ENCODE assay signal across 8 cellular contexts in genomic region chr13:30341815-30342570, GRCh38. TPM values are rescaled to one million over a fixed set of nuclear protein-coding genes. Genes with fewer than 3 reads are reported as not detected.
DNase-seq lines count a peak whose midpoint lies in the region; ATAC-seq and TF ChIP-seq lines count a peak whose summit lies in the region.
"Had no signal": no experiment of that assay in that cellular context is flagged by ENCODE, and none has a peak within 500 bp of the region (broad histone marks: within the 10 kb centered on the region; RNA-seq: fewer than 3 reads in every experiment).

No MANE protein-coding gene starts in this region.

- ATAC-seq in left lung (peak; percentile 91), GM18520 (IDR thresholded peaks at IDR 0.05; ENCODE audit: unreplicated experiment) (no peak)

- 35 to 36% methylated on average over 9 of the region's 9 CpGs for WGBS in tibial nerve, 2 donors

- TF ChIP-seq EP300 in tibial nerve (IDR thresholded peaks at IDR 0.05), result peak in 1 of 2 donors; percentile 77

- TF ChIP-seq CTCF in cardiac fibroblast (IDR thresholded peaks at IDR 0.05; ENCODE audit: low read depth, low read length) (no peak), left lung (IDR thresholded peaks at IDR 0.05) (no peak), tibial nerve (IDR thresholded peaks at IDR 0.05) (no peak)

- H3K36me3 ChIP-seq in left lung (no peaks in the 10 kb centered on the region), tibial nerve (no peaks in the 10 kb centered on the region)
- peaks cover 4% of the 10 kb centered on the region for H3K36me3 ChIP-seq in effector memory CD4-positive, alpha-beta T cell (ENCODE audit: control insufficient read depth, insufficient read depth, low read length)

- H3K4me3 ChIP-seq in cardiac fibroblast (replicated peaks in 1 of 2; ENCODE audit: low read depth in 2 of 2, low read length in 2 of 2), result no peak overlapping the region
- H3K4me3 ChIP-seq in left lung, result no peak overlapping the region
- H3K4me3 ChIP-seq in tibial nerve, result no peak overlapping the region
- H3K4me3 ChIP-seq in effector memory CD4-positive, alpha-beta T cell (ENCODE audit: insufficient read depth, low read depth, low read length, poor library complexity, severe bottlenecking), result no peak overlapping the region

- H3K27ac ChIP-seq in left lung, result peak overlapping the region in 1 of 2 donors; percentile 65
- peak overlapping the region in 1 of 4 donors; percentile 4 for H3K27ac ChIP-seq in tibial nerve
- H3K27ac ChIP-seq in effector memory CD4-positive, alpha-beta T cell (ENCODE audit: insufficient read depth, low read length, poor library complexity, severe bottlenecking), result no peak overlapping the region
- H3K27ac ChIP-seq: HL-60 had no signal

- TF ChIP-seq POLR2A in tibial nerve (IDR thresholded peaks at IDR 0.05), result no peak

- no peaks in the 10 kb centered on the region for H3K9me3 ChIP-seq in left lung
- H3K9me3 ChIP-seq in tibial nerve, result no peaks in the 10 kb centered on the region
- H3K9me3 ChIP-seq in effector memory CD4-positive, alpha-beta T cell (ENCODE audit: control insufficient read depth, low read length), result no peaks in the 10 kb centered on the region

- H3K4me1 ChIP-seq in left lung, result peaks cover 3 to 13% of the 10 kb centered on the region in 2 donors
- peaks cover 0 to 46% (median 19%) of the 10 kb centered on the region in 4 donors for H3K4me1 ChIP-seq in tibial nerve
- peaks cover 21% of the 10 kb centered on the region for H3K4me1 ChIP-seq in effector memory CD4-positive, alpha-beta T cell (ENCODE audit: control insufficient read depth, insufficient read depth, low read length, poor library complexity, severe bottlenecking)

- H3K27me3 ChIP-seq in left lung (no peaks in the 10 kb centered on the region), tibial nerve (no peaks in the 10 kb centered on the region)
- H3K27me3 ChIP-seq in effector memory CD4-positive, alpha-beta T cell (replicated peaks; ENCODE audit: control insufficient read depth, insufficient read depth, low read length, poor library complexity, severe bottlenecking), result no peaks in the 10 kb centered on the region

- intact Hi-C loops in left lung (cut with DNase I), result no loop called here

- DNase-seq in LHCN-M2 (ENCODE audit: low read depth) (peak; percentile 66), cardiac fibroblast (ENCODE audit: low read depth in 2 of 2) (peak; percentile 90 to 91), left lung (peak; percentile 83 to 86), tibial nerve (ENCODE audit: low spot score in 2 of 2) (peak; percentile 70 to 83)
- DNase-seq in activated CD4-positive, alpha-beta T cell treated with anti-CD3 and anti-CD28 coated beads, Interleukin-2, amount 50 U/mL, for 1 hour, result no peak
- DNase-seq in effector memory CD4-positive, alpha-beta T cell, result no peak

RNA-seq across cellular contexts. Expression of gene KATNAL1, which starts 34.6 kb away (rescaled TPM):
- total RNA-seq in LHCN-M2 (2014; rRNA removed) (26.7 and 28.0 TPM in 2 replicates), left lung (10 to 100 TPM; 20.8 to 24.9 TPM), tibial nerve (10 to 100 TPM; 13.5 to 27.2 (median 21.7) TPM)
- polyA plus RNA-seq in LHCN-M2 (2012), result 12.8 TPM

Comparison
In these comparisons a context has a peak if more than half of its experiments do, and no peak if none do; other contexts are left out.
1. DNase-seq: peak in LHCN-M2 (single experiment), cardiac fibroblast (2 of 2), left lung (2 of 2) and tibial nerve (2 of 2); none in activated CD4-positive, alpha-beta T cell treated with anti-CD3 and anti-CD28 coated beads, Interleukin-2, amount 50 U/mL, for 1 hour (single experiment) and effector memory CD4-positive, alpha-beta T cell (0 of 3).